ENCODE assay signal across 25 cellular contexts in the genomic region with DNA sequence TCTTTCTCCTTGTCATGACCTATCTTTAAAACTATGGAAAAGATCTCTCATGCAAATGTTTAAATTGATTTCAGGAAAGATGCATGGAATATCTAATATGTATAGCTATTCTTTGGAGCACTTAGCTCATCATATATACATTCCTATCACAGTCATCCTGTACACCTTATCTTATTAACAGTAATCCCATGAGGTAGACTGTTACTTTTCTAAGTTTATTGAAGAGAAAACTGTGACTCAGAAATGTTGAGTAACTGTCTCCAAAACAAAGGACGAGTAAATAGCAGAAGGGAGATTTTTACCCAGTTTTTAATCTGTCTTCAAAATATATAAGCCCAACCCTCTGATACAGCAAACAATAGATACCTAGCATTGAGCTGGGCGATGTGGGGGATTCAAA.
"Had no signal": no experiment of that assay in that cellular context is flagged by ENCODE, and none has a peak within 500 bp of the region (broad histone marks: within the 10 kb centered on the region; RNA-seq: fewer than 3 reads in every experiment).

No MANE protein-coding gene starts in this region.

- H3K4me1 ChIP-seq: left lung, prostate gland, right atrium auricular region, tibial artery had no signal

- FAIRE-seq: colon, kidney had no signal

- H3K36me3 ChIP-seq: left lung, ovary, prostate gland, right atrium auricular region, tibial artery had no signal

- H3K36me3 Mint-ChIP-seq: activated naive CD4-positive, alpha-beta T cell treated with anti-CD3 and anti-CD28 coated beads, Interleukin-2, amount 50 U/mL, for 72 hours; brain; natural killer cell had no signal

- H3K4me3 ChIP-seq: left lung, lung, ovary, prostate gland, right atrium auricular region, tibial artery had no signal

- H3K9me3 ChIP-seq: left lung, ovary, prostate gland, right atrium auricular region, tibial artery had no signal

- H3K27ac ChIP-seq: left lung, ovary, prostate gland, right atrium auricular region, tibial artery, VCaP had no signal

- H3K27me3 Mint-ChIP-seq: activated CD4-positive, alpha-beta memory T cell treated with anti-CD3 and anti-CD28 coated beads, Interleukin-2, amount 10 ng/mL, durations not matched to agents 7 days and 5 days; activated CD4-positive, alpha-beta T cell treated with anti-CD3 and anti-CD28 coated beads, Interleukin-2, amount 10 ng/mL, durations not matched to agents 24 days and 14 days; brain had no signal

- H3K9me3 Mint-ChIP-seq: activated CD4-positive, alpha-beta memory T cell treated with anti-CD3 and anti-CD28 coated beads, Interleukin-2, amount 10 ng/mL, durations not matched to agents 7 days and 5 days; activated CD4-positive, alpha-beta T cell treated with anti-CD3 and anti-CD28 coated beads, Interleukin-2, amount 10 ng/mL, durations not matched to agents 24 days and 14 days; brain; T-helper 1 cell treated with Interleukin-12 subunit alpha and Interleukin-12 subunit beta and Interleukin-4 antibody, amounts not matched to agents 30 μg/mL and 1 μg/mL, for 36 hours had no signal

- H3K27me3 ChIP-seq: left lung, ovary, right atrium auricular region, tibial artery had no signal

- DNase-seq: activated CD4-positive, alpha-beta memory T cell treated with anti-CD3 and anti-CD28 coated beads, Interleukin-2, amount 10 ng/mL, durations not matched to agents 7 days and 5 days; activated CD4-positive, alpha-beta T cell treated with anti-CD3 and anti-CD28 coated beads, Interleukin-2, amount 10 ng/mL, durations not matched to agents 24 days and 14 days; activated gamma-delta T cell treated with Interleukin-2 at 50 U/mL for 16 hours; activated T-cell treated with anti-CD3 and anti-CD28 coated beads for 4 hours; aorta; central memory CD4-positive, alpha-beta T cell; effector memory CD4-positive, alpha-beta T cell; kidney; left lung; natural killer cell; ovary; stimulated activated CD4-positive, alpha-beta T cell treated with anti-CD3 and anti-CD28 coated beads, Interleukin-12 subunit alpha, Interleukin-12 subunit beta, amount 100 ng/mL, for 4 hours; stimulated activated CD4-positive, alpha-beta T cell treated with anti-CD3 and anti-CD28 coated beads, Interleukin-4, amount 100 ng/mL, for 4 hours; stimulated activated naive CD8-positive, alpha-beta T cell treated with anti-CD3 and anti-CD28 coated beads, Interleukin-15, amount 100 ng/mL, for 72 hours; tibial artery had no signal

- ATAC-seq: activated CD4-positive, CD25-positive, alpha-beta regulatory T cell treated with anti-CD3 and anti-CD28 coated beads, Interleukin-2, amount 50 U/mL, for 24 hours; activated naive CD4-positive, alpha-beta T cell treated with anti-CD3 and anti-CD28 coated beads, Interleukin-2, amount 50 U/mL, for 72 hours; esophagus mucosa; left lung; natural killer cell; stimulated activated naive CD8-positive, alpha-beta T cell treated with anti-CD3 and anti-CD28 coated beads, Interleukin-15, amount 100 ng/mL, for 72 hours had no signal

- H3K4me3 Mint-ChIP-seq: activated CD4-positive, alpha-beta memory T cell treated with anti-CD3 and anti-CD28 coated beads, Interleukin-2, amount 10 ng/mL, durations not matched to agents 7 days and 5 days; activated CD4-positive, alpha-beta T cell treated with anti-CD3 and anti-CD28 coated beads, Interleukin-2, amount 10 ng/mL, durations not matched to agents 24 days and 14 days; brain; natural killer cell; stimulated activated naive CD8-positive, alpha-beta T cell treated with anti-CD3 and anti-CD28 coated beads, Interleukin-15, amount 100 ng/mL, for 72 hours; T-helper 1 cell treated with Interleukin-12 subunit alpha and Interleukin-12 subunit beta and Interleukin-4 antibody, amounts not matched to agents 30 μg/mL and 1 μg/mL, for 36 hours had no signal

- H3K4me1 Mint-ChIP-seq: activated CD4-positive, alpha-beta memory T cell treated with anti-CD3 and anti-CD28 coated beads, Interleukin-2, amount 10 ng/mL, durations not matched to agents 7 days and 5 days; activated CD4-positive, alpha-beta T cell treated with anti-CD3 and anti-CD28 coated beads, Interleukin-2, amount 10 ng/mL, durations not matched to agents 24 days and 14 days; natural killer cell; stimulated activated naive CD8-positive, alpha-beta T cell treated with anti-CD3 and anti-CD28 coated beads, Interleukin-15, amount 100 ng/mL, for 72 hours had no signal

- H3K27ac Mint-ChIP-seq: activated CD4-positive, alpha-beta memory T cell treated with anti-CD3 and anti-CD28 coated beads, Interleukin-2, amount 10 ng/mL, durations not matched to agents 7 days and 5 days; activated CD4-positive, alpha-beta T cell treated with anti-CD3 and anti-CD28 coated beads, Interleukin-2, amount 10 ng/mL, durations not matched to agents 24 days and 14 days; activated naive CD4-positive, alpha-beta T cell treated with anti-CD3 and anti-CD28 coated beads, Interleukin-2, amount 50 U/mL, for 72 hours; natural killer cell; stimulated activated naive CD8-positive, alpha-beta T cell treated with anti-CD3 and anti-CD28 coated beads, Interleukin-15, amount 100 ng/mL, for 72 hours; T-helper 1 cell treated with Interleukin-12 subunit alpha and Interleukin-12 subunit beta and Interleukin-4 antibody, amounts not matched to agents 30 μg/mL and 1 μg/mL, for 36 hours had no signal
